Comparison of ENCODE assay signal across 1 cellular context in the genomic region with DNA sequence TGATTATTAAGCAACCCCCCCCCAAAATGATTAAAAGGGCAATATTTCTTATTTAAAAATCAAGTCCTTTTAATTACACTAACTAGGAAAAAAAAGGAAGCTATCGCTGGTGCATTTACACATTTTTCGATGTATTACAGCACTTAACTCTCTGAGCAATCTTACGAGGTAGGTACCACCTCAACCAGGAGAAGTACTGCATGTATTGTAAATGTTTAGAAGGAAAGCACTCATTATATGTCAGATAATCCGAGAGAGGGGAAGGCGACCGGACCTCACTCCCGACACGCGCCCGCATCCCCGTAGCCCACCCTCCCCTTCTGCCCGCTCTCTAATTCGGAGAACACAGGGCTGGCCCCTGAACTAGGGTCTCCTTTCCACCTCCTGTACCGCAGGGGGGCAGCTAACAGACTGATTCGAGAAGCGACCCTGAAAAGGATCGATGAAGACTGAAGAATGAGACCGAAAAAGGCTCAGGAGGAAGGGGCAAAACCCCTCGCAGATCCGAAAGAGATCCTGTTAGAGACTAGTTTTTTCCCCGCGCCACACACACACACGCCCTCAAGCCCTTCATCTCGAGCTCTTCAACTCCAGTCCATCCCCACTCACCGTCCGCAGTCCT.
TF ChIP-seq lines count a peak whose summit lies in the region.

No MANE protein-coding gene starts in this region.

TF ChIP-seq in K562, 482 proteins besides CTCF, POLR2A, EP300 and RAD21 (continued from another document):
- TF ChIP-seq, protein P1, sequence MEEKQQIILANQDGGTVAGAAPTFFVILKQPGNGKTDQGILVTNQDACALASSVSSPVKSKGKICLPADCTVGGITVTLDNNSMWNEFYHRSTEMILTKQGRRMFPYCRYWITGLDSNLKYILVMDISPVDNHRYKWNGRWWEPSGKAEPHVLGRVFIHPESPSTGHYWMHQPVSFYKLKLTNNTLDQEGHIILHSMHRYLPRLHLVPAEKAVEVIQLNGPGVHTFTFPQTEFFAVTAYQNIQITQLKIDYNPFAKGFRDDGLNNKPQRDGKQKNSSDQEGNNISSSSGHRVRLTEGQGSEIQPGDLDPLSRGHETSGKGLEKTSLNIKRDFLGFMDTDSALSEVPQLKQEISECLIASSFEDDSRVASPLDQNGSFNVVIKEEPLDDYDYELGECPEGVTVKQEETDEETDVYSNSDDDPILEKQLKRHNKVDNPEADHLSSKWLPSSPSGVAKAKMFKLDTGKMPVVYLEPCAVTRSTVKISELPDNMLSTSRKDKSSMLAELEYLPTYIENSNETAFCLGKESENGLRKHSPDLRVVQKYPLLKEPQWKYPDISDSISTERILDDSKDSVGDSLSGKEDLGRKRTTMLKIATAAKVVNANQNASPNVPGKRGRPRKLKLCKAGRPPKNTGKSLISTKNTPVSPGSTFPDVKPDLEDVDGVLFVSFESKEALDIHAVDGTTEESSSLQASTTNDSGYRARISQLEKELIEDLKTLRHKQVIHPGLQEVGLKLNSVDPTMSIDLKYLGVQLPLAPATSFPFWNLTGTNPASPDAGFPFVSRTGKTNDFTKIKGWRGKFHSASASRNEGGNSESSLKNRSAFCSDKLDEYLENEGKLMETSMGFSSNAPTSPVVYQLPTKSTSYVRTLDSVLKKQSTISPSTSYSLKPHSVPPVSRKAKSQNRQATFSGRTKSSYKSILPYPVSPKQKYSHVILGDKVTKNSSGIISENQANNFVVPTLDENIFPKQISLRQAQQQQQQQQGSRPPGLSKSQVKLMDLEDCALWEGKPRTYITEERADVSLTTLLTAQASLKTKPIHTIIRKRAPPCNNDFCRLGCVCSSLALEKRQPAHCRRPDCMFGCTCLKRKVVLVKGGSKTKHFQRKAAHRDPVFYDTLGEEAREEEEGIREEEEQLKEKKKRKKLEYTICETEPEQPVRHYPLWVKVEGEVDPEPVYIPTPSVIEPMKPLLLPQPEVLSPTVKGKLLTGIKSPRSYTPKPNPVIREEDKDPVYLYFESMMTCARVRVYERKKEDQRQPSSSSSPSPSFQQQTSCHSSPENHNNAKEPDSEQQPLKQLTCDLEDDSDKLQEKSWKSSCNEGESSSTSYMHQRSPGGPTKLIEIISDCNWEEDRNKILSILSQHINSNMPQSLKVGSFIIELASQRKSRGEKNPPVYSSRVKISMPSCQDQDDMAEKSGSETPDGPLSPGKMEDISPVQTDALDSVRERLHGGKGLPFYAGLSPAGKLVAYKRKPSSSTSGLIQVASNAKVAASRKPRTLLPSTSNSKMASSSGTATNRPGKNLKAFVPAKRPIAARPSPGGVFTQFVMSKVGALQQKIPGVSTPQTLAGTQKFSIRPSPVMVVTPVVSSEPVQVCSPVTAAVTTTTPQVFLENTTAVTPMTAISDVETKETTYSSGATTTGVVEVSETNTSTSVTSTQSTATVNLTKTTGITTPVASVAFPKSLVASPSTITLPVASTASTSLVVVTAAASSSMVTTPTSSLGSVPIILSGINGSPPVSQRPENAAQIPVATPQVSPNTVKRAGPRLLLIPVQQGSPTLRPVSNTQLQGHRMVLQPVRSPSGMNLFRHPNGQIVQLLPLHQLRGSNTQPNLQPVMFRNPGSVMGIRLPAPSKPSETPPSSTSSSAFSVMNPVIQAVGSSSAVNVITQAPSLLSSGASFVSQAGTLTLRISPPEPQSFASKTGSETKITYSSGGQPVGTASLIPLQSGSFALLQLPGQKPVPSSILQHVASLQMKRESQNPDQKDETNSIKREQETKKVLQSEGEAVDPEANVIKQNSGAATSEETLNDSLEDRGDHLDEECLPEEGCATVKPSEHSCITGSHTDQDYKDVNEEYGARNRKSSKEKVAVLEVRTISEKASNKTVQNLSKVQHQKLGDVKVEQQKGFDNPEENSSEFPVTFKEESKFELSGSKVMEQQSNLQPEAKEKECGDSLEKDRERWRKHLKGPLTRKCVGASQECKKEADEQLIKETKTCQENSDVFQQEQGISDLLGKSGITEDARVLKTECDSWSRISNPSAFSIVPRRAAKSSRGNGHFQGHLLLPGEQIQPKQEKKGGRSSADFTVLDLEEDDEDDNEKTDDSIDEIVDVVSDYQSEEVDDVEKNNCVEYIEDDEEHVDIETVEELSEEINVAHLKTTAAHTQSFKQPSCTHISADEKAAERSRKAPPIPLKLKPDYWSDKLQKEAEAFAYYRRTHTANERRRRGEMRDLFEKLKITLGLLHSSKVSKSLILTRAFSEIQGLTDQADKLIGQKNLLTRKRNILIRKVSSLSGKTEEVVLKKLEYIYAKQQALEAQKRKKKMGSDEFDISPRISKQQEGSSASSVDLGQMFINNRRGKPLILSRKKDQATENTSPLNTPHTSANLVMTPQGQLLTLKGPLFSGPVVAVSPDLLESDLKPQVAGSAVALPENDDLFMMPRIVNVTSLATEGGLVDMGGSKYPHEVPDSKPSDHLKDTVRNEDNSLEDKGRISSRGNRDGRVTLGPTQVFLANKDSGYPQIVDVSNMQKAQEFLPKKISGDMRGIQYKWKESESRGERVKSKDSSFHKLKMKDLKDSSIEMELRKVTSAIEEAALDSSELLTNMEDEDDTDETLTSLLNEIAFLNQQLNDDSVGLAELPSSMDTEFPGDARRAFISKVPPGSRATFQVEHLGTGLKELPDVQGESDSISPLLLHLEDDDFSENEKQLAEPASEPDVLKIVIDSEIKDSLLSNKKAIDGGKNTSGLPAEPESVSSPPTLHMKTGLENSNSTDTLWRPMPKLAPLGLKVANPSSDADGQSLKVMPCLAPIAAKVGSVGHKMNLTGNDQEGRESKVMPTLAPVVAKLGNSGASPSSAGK (IDR thresholded peaks at IDR 0.05): peak; percentile 82
- TF ChIP-seq RBBP5 (IDR thresholded peaks at IDR 0.05; ENCODE audit: borderline replicate concordance, insufficient read depth, low read length, poor library complexity, severe bottlenecking) (peak; percentile 71), TAF9B (IDR thresholded peaks at IDR 0.05; ENCODE audit: partially characterized antibody) (peak; percentile 50), PHF8 (IDR thresholded peaks at IDR 0.05; ENCODE audit: borderline replicate concordance, low read length) (peak; percentile 67; the same call in 1 of the 2 replicates), ZBED1 (IDR thresholded peaks at IDR 0.05) (no peak)
- TF ChIP-seq, protein P2, sequence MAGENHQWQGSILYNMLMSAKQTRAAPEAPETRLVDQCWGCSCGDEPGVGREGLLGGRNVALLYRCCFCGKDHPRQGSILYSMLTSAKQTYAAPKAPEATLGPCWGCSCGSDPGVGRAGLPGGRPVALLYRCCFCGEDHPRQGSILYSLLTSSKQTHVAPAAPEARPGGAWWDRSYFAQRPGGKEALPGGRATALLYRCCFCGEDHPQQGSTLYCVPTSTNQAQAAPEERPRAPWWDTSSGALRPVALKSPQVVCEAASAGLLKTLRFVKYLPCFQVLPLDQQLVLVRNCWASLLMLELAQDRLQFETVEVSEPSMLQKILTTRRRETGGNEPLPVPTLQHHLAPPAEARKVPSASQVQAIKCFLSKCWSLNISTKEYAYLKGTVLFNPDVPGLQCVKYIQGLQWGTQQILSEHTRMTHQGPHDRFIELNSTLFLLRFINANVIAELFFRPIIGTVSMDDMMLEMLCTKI (IDR thresholded peaks at IDR 0.05; ENCODE audit: partially characterized antibody): no peak
TF ChIP-seq in K562: peak in this region for 20.
